Comparison of ENCODE assay signal across 15 cellular contexts in genomic region chr17:75396781-75397180, GRCh38. TPM values are rescaled to one million over a fixed set of nuclear protein-coding genes. Genes with fewer than 3 reads are reported as not detected.
DNase-seq lines count a peak whose midpoint lies in the region; TF ChIP-seq lines count a peak whose summit lies in the region.
"Had no signal": no experiment of that assay in that cellular context is flagged by ENCODE, and none has a peak within 500 bp of the region (broad histone marks: within the 10 kb centered on the region; RNA-seq: fewer than 3 reads in every experiment).

No MANE protein-coding gene starts in this region.

- H4K20me1 ChIP-seq in SU-DHL-6 (ENCODE audit: low read depth, low read length) = peaks cover 41% of the 10 kb centered on the region
- H4K20me1 ChIP-seq in osteoblast (ENCODE audit: insufficient read depth, low read length) = peaks cover 16% of the 10 kb centered on the region

- H3K36me3 Mint-ChIP-seq in endodermal cell (ENCODE audit: low read depth) = peaks cover 13% of the 10 kb centered on the region
- H3K36me3 Mint-ChIP-seq in chondrocyte (ENCODE audit: low read depth) = no peaks in the 10 kb centered on the region

- WGBS in endodermal cell (ENCODE audit: insufficient coverage in 1 of 2, insufficient read length in 1 of 2), 2 experiments = 77 to 86% methylated on average over 2 of the region's 2 CpGs

- peaks cover 28% of the 10 kb centered on the region for H3K4me1 ChIP-seq in cardiac muscle cell (ENCODE audit: low read depth)
- peaks cover 0 to 33% of the 10 kb centered on the region in 2 donors for H3K4me1 ChIP-seq in right atrium auricular region
- H3K4me1 ChIP-seq in endodermal cell (ENCODE audit: control insufficient read depth, insufficient read depth, low read length) = peaks cover 6% of the 10 kb centered on the region
- peaks cover 25% of the 10 kb centered on the region for H3K4me1 ChIP-seq in osteoblast (ENCODE audit: insufficient read depth, low read length)

- peaks cover 35% of the 10 kb centered on the region for H3F3A ChIP-seq in SU-DHL-6 (ENCODE audit: insufficient read depth)

- H3K36me3 ChIP-seq in cardiac muscle cell (no peaks in the 10 kb centered on the region), right atrium auricular region (no peaks in the 10 kb centered on the region), SU-DHL-6 (ENCODE audit: low read length) (peaks cover 17% of the 10 kb centered on the region), endodermal cell (ENCODE audit: control insufficient read depth, insufficient read depth, low read length) (peaks cover 9% of the 10 kb centered on the region), osteoblast (ENCODE audit: insufficient read depth, low read length) (no peaks in the 10 kb centered on the region)
- H3K36me3 ChIP-seq: ascending aorta had no signal

- H3K9ac ChIP-seq in SU-DHL-6 (ENCODE audit: low read length) = peak overlapping the region; percentile 62
- no peak overlapping the region for H3K9ac ChIP-seq in endodermal cell (ENCODE audit: extremely low read depth, low read length, poor library complexity, severe bottlenecking)

- H3K4me2 ChIP-seq in SU-DHL-6 (ENCODE audit: low read depth, low read length, poor library complexity, severe bottlenecking) (peak overlapping the region; percentile 91), osteoblast (ENCODE audit: insufficient read depth, low read length) (no peak overlapping the region)

- H3K4me3 ChIP-seq in cardiac muscle cell (no peak overlapping the region), right atrium auricular region (no peak overlapping the region), SU-DHL-6 (ENCODE audit: insufficient read depth, low read length, poor library complexity, severe bottlenecking) (no peak overlapping the region), endodermal cell (ENCODE audit: low read length) (no peak overlapping the region), osteoblast (ENCODE audit: insufficient read depth, low read length) (no peak overlapping the region)
- H3K4me3 ChIP-seq: ascending aorta, lung, SJCRH30, spleen had no signal

- no peak for TF ChIP-seq CTCF in cardiac muscle cell (IDR thresholded peaks at IDR 0.05; ENCODE audit: low read depth, low read length)
- no peak for TF ChIP-seq CTCF in right atrium auricular region (IDR thresholded peaks at IDR 0.05)
- TF ChIP-seq CTCF in SU-DHL-6 (IDR thresholded peaks at IDR 0.05; ENCODE audit: insufficient read depth, low read length, poor library complexity, severe bottlenecking) = no peak
- TF ChIP-seq CTCF in endodermal cell (conservative IDR thresholded peaks at IDR 0.05) = no peak
- TF ChIP-seq CTCF in osteoblast (IDR thresholded peaks at IDR 0.05; ENCODE audit: extremely low read depth, low read depth, low read length) = no peak
- TF ChIP-seq CTCF in chondrocyte (IDR thresholded peaks at IDR 0.05) = no peak

- H3K9me3 Mint-ChIP-seq in endodermal cell (no peaks in the 10 kb centered on the region), chondrocyte (ENCODE audit: low read depth) (no peaks in the 10 kb centered on the region)

- peaks cover 42% of the 10 kb centered on the region for H3K4me1 Mint-ChIP-seq in endodermal cell
- peaks cover 35% of the 10 kb centered on the region for H3K4me1 Mint-ChIP-seq in chondrocyte (ENCODE audit: low read depth)

- no peak for DNase-seq in cardiac muscle cell (ENCODE audit: low read depth in 1 of 2, low spot score in 1 of 2)
- DNase-seq in right atrium auricular region (ENCODE audit: low spot score) = no peak
- DNase-seq in endodermal cell = no peak
- DNase-seq in osteoblast (ENCODE audit: insufficient read length, low spot score, missing footprints) = no peak
- DNase-seq in middle frontal gyrus (ENCODE audit: extremely low spot score, low spot score) = no peak
- DNase-seq in chondrocyte (ENCODE audit: low spot score) = no peak
- DNase-seq in dermis blood vessel endothelial cell = no peak
- DNase-seq: activated CD8-positive, alpha-beta memory T cell treated with anti-CD3 and anti-CD28 coated beads, Interleukin-2, amount 50 U/mL, for 4 hours; NCI-H2081 treated with DMSO at 0.1 percent for 48 hours; SJCRH30; spleen; trophoblast cell had no signal

- no peaks in the 10 kb centered on the region for H3K9me2 ChIP-seq in SU-DHL-6 (replicated peaks; ENCODE audit: insufficient read depth, low read length)

- H3K27me3 Mint-ChIP-seq in endodermal cell (ENCODE audit: insufficient read depth) = no peaks in the 10 kb centered on the region
- H3K27me3 Mint-ChIP-seq in chondrocyte (ENCODE audit: low read depth) = no peaks in the 10 kb centered on the region

- H3K27ac Mint-ChIP-seq in endodermal cell = peak overlapping the region; percentile 23
- H3K27ac Mint-ChIP-seq in chondrocyte (ENCODE audit: unreplicated experiment) = no peak overlapping the region

- no peaks in the 10 kb centered on the region for H3K27me3 ChIP-seq in cardiac muscle cell
- H3K27me3 ChIP-seq in right atrium auricular region = no peaks in the 10 kb centered on the region
- no peaks in the 10 kb centered on the region for H3K27me3 ChIP-seq in SU-DHL-6 (ENCODE audit: low read length)
- no peaks in the 10 kb centered on the region for H3K27me3 ChIP-seq in endodermal cell (ENCODE audit: control insufficient read depth, insufficient read depth, low read length, poor library complexity, severe bottlenecking)
- H3K27me3 ChIP-seq in osteoblast (ENCODE audit: insufficient read depth, low read length) = no peaks in the 10 kb centered on the region
- H3K27me3 ChIP-seq: ascending aorta, SJCRH30, spleen had no signal

- no peak overlapping the region for H2AFZ ChIP-seq in SU-DHL-6 (ENCODE audit: low read depth, low read length, severe bottlenecking)
- no peak overlapping the region for H2AFZ ChIP-seq in osteoblast (ENCODE audit: low read length)

- H3K79me2 ChIP-seq in SU-DHL-6 (ENCODE audit: insufficient read depth, low read length) = peaks cover 100% of the 10 kb centered on the region
- H3K79me2 ChIP-seq in osteoblast (ENCODE audit: insufficient read depth, low read length) = peaks cover 94% of the 10 kb centered on the region

- H3K27ac ChIP-seq in cardiac muscle cell (peak overlapping the region; percentile 29), right atrium auricular region (no peak overlapping the region), SU-DHL-6 (ENCODE audit: low read depth, low read length) (peak overlapping the region; percentile 46), endodermal cell (ENCODE audit: low read depth, low read length) (no peak overlapping the region), osteoblast (ENCODE audit: low read depth, low read length) (no peak overlapping the region)
- H3K27ac ChIP-seq: ascending aorta, SJCRH30 had no signal

- H3K9me3 ChIP-seq in cardiac muscle cell (ENCODE audit: low read depth) (no peaks in the 10 kb centered on the region), right atrium auricular region (no peaks in the 10 kb centered on the region), SU-DHL-6 (ENCODE audit: insufficient read depth, low read length) (no peaks in the 10 kb centered on the region), endodermal cell (ENCODE audit: control insufficient read depth, low read length) (no peaks in the 10 kb centered on the region), osteoblast (ENCODE audit: low read depth, low read length) (no peaks in the 10 kb centered on the region)
- H3K9me3 ChIP-seq: ascending aorta, SJCRH30, spleen had no signal

- no peak overlapping the region for H3K4me3 Mint-ChIP-seq in endodermal cell
- no peak overlapping the region for H3K4me3 Mint-ChIP-seq in chondrocyte (ENCODE audit: unreplicated experiment)

RNA-seq across cellular contexts. Expression of gene GRB2, which starts 8.7 kb away (rescaled TPM):
- 113 and 198 TPM in 2 replicates for total RNA-seq in cardiac muscle cell
- 115 and 132 TPM in 2 replicates for polyA plus RNA-seq in cardiac muscle cell
- total RNA-seq in right atrium auricular region = 100 to 1,000 TPM in 1 of 2 donors, 10 to 100 TPM in 1; 80.8 to 112 TPM
- total RNA-seq in endodermal cell = 10 to 100 TPM; 85.5 to 86.6 TPM
- polyA plus RNA-seq in endodermal cell (2013, experiment 1 of 2) = 68.0 TPM
- polyA plus RNA-seq in endodermal cell (2013, experiment 2 of 2) = 56.4 TPM
- total RNA-seq in osteoblast = 68.8 and 69.0 TPM in 2 replicates
- total RNA-seq in chondrocyte = 73.9 to 83.7 TPM (median 79.4 TPM) in 3 replicates
- total RNA-seq in dermis blood vessel endothelial cell = 91.2 and 124 TPM in 2 replicates

RNA-seq across cellular contexts. Expression of gene TMEM94, which starts 59.7 kb away (rescaled TPM):
- total RNA-seq in cardiac muscle cell (87.1 and 105 TPM in 2 replicates), right atrium auricular region (10 to 100 TPM; 56.3 to 61.6 TPM), endodermal cell (100 to 1,000 TPM in 1 of 2 donors, 10 to 100 TPM in 1; 96.0 to 106 TPM), osteoblast (33.3 and 38.0 TPM in 2 replicates), chondrocyte (45.6 to 52.3 TPM (median 49.5 TPM) in 3 replicates), dermis blood vessel endothelial cell (50.4 and 70.6 TPM in 2 replicates)
- polyA plus RNA-seq in cardiac muscle cell = 74.2 and 93.5 TPM in 2 replicates
- 90.8 TPM for polyA plus RNA-seq in endodermal cell (2013, experiment 1 of 2)
- polyA plus RNA-seq in endodermal cell (2013, experiment 2 of 2) = 82.1 TPM

Comparison
In these comparisons a context has a peak if more than half of its experiments do, and no peak if none do; other contexts are left out.
1. H3K27ac ChIP-seq: peak in cardiac muscle cell (single experiment) and SU-DHL-6 (single experiment); none in right atrium auricular region (0 of 2), endodermal cell (single experiment) and osteoblast (single experiment).